In the genomic region with DNA sequence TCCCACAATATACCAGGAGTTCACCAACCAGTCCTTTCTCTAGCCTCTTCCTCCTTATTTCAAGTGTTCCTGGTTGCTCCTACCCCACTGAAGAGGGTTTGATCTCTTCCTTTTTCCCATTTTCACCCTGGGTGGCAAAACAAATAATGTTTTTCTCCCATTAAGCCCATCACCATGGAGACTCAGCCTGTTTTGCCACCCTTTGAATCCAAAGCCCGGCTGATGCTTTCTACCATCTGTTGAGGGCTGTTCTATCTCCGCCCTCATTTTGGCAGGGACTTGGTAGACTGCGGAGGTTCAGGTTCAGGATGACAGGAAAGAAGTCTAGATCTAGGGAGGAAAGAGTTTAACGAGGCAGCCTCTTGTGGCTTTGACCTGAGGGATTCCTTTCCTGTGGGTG, we compare ENCODE assay signal across 21 cellular contexts. TPM values are rescaled to one million over a fixed set of nuclear protein-coding genes. Genes with fewer than 3 reads are reported as not detected.
DNase-seq lines count a peak whose midpoint lies in the region; ATAC-seq and TF ChIP-seq lines count a peak whose summit lies in the region.
"Had no signal": no experiment of that assay in that cellular context is flagged by ENCODE, and none has a peak within 500 bp of the region (broad histone marks: within the 10 kb centered on the region; RNA-seq: fewer than 3 reads in every experiment).

No MANE protein-coding gene starts in this region.

- no peaks in the 10 kb centered on the region for H3K36me3 Mint-ChIP-seq in endothelial cell (ENCODE audit: low read depth, unreplicated experiment)

- peaks cover 27% of the 10 kb centered on the region for H3K4me1 Mint-ChIP-seq in endothelial cell (ENCODE audit: unreplicated experiment)

- no peak for TF ChIP-seq CTCF in endothelial cell (IDR thresholded peaks at IDR 0.05; ENCODE audit: unreplicated experiment)

- H3K9me3 Mint-ChIP-seq in endothelial cell (ENCODE audit: unreplicated experiment) = no peaks in the 10 kb centered on the region
- H3K9me3 Mint-ChIP-seq: activated T-cell treated with anti-CD3 and anti-CD28 coated beads, Interleukin-2, amount 50 U/mL, for 24 hours; HFFc6; T-helper 2 cell treated with Interferon-gamma antibody and Interleukin-4, amounts not matched to agents 5 μg/mL and 100 μg/mL, for 36 hours had no signal

- DNase-seq in Ammon's horn (ENCODE audit: low spot score) = peak; percentile 46
- DNase-seq in G401 (ENCODE audit: low spot score) = peak; percentile 57
- DNase-seq in NCI-H69 (lab: John Stamatoyannopoulos, UW) = peak; percentile 96
- no peak for DNase-seq in endothelial cell (ENCODE audit: low spot score)
- no peak for DNase-seq in T-helper 9 cell
- DNase-seq: activated CD4-positive, alpha-beta T cell treated with anti-CD3 and anti-CD28 coated beads for 48 hours; activated gamma-delta T cell treated with Interleukin-2 at 50 U/mL for 16 hours; activated T-cell treated with anti-CD3 and anti-CD28 coated beads, Interleukin-2, amount 50 U/mL, for 24 hours; adrenal gland; cortex of kidney; HFFc6; NCI-H187; NCI-H526; stimulated activated CD4-positive, alpha-beta T cell treated with anti-CD3 and anti-CD28 coated beads, Interleukin-15, amount 100 ng/mL, for 24 hours; stimulated activated naive CD8-positive, alpha-beta T cell treated with anti-CD3 and anti-CD28 coated beads, Interleukin-15, Interleukin-2, amounts not matched to agents 100 U/mL and 50 U/mL, for 24 hours had no signal

- ATAC-seq in GM19397 (IDR thresholded peaks at IDR 0.05; ENCODE audit: unreplicated experiment) = no peak
- no peak for ATAC-seq in HG02763 (IDR thresholded peaks at IDR 0.05; ENCODE audit: unreplicated experiment)
- ATAC-seq: Right ventricle myocardium inferior; stimulated activated naive CD8-positive, alpha-beta T cell treated with anti-CD3 and anti-CD28 coated beads, Interleukin-15, Interleukin-2, amounts not matched to agents 100 U/mL and 50 U/mL, for 24 hours had no signal

- peak overlapping the region; percentile 17 for H3K4me3 Mint-ChIP-seq in endothelial cell (ENCODE audit: unreplicated experiment)
- H3K4me3 Mint-ChIP-seq: activated T-cell treated with anti-CD3 and anti-CD28 coated beads, Interleukin-2, amount 50 U/mL, for 24 hours; HFFc6; T-helper 2 cell treated with Interferon-gamma antibody and Interleukin-4, amounts not matched to agents 5 μg/mL and 100 μg/mL, for 36 hours had no signal

- H3K27me3 Mint-ChIP-seq in endothelial cell (ENCODE audit: unreplicated experiment) = peaks cover 2% of the 10 kb centered on the region

- H3K27ac Mint-ChIP-seq in endothelial cell (ENCODE audit: unreplicated experiment) = peak overlapping the region; percentile 87
- H3K27ac Mint-ChIP-seq: activated T-cell treated with anti-CD3 and anti-CD28 coated beads, Interleukin-2, amount 50 U/mL, for 24 hours; HFFc6; T-helper 2 cell treated with Interferon-gamma antibody and Interleukin-4, amounts not matched to agents 5 μg/mL and 100 μg/mL, for 36 hours had no signal

- in situ Hi-C loops in G401 (cut with HindIII; ENCODE audit: low sequenced_read_pairs) = no loop called here

RNA-seq across cellular contexts. Expression of a gene that starts 2.6 kb away (rescaled TPM):
- total RNA-seq in G401 (2014; rRNA removed; shearing (Covaris generic)) = 0.03 TPM in 1 of 2 replicates, not detected in the other
- total RNA-seq in endothelial cell (ENCODE audit: unreplicated experiment) = 0.72 TPM
- total RNA-seq: glomerular endothelial cell, HFFc6, Right ventricle myocardium inferior had no signal

RNA-seq across cellular contexts. Expression of a gene that starts 15.1 kb away (rescaled TPM):
- total RNA-seq in G401 (2014; rRNA removed; shearing (Covaris generic)) = 13.1 and 16.8 TPM in 2 replicates
- 61.9 TPM for total RNA-seq in endothelial cell (ENCODE audit: unreplicated experiment)
- total RNA-seq: thoracic aorta had no signal

RNA-seq across cellular contexts. Expression of a gene that starts 31.8 kb away (rescaled TPM):
- 27.2 and 33.5 TPM in 2 replicates for total RNA-seq in G401 (2014; rRNA removed; shearing (Covaris generic))
- 21.3 TPM for total RNA-seq in endothelial cell (ENCODE audit: unreplicated experiment)

RNA-seq across cellular contexts. Expression of a gene that starts 32.8 kb away (rescaled TPM):
- 23.5 and 26.4 TPM in 2 replicates for total RNA-seq in G401 (2014; rRNA removed; shearing (Covaris generic))
- 95.5 TPM for total RNA-seq in endothelial cell (ENCODE audit: unreplicated experiment)

Comparison
In these comparisons a context has a peak if more than half of its experiments do, and no peak if none do; other contexts are left out.
1. DNase-seq: peak in Ammon's horn (single experiment), G401 (single experiment) and NCI-H69 (single experiment); none in endothelial cell (single experiment) and T-helper 9 cell (single experiment).